ENCODE assay signal across 3 cellular contexts in genomic region chr3:48475188-48475587, GRCh38.
TF ChIP-seq lines count a peak whose summit lies in the region.

No MANE protein-coding gene starts in this region.

TF ChIP-seq in SK-N-SH treated with all-trans-retinoic acid at 6 μM for 48 hours, 23 proteins besides CTCF, POLR2A, EP300 and RAD21:
- TF ChIP-seq, protein P1, sequence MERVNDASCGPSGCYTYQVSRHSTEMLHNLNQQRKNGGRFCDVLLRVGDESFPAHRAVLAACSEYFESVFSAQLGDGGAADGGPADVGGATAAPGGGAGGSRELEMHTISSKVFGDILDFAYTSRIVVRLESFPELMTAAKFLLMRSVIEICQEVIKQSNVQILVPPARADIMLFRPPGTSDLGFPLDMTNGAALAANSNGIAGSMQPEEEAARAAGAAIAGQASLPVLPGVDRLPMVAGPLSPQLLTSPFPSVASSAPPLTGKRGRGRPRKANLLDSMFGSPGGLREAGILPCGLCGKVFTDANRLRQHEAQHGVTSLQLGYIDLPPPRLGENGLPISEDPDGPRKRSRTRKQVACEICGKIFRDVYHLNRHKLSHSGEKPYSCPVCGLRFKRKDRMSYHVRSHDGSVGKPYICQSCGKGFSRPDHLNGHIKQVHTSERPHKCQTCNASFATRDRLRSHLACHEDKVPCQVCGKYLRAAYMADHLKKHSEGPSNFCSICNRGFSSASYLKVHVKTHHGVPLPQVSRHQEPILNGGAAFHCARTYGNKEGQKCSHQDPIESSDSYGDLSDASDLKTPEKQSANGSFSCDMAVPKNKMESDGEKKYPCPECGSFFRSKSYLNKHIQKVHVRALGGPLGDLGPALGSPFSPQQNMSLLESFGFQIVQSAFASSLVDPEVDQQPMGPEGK (CRISPR knock-in tag; IDR thresholded peaks at IDR 0.05; ENCODE audit: borderline replicate concordance), result 0 out of 2 replicates have a peak, but pooled peaks have one; percentile 11
- no peak for TF ChIP-seq ZFP30 (CRISPR knock-in tag; IDR thresholded peaks at IDR 0.05)

TF ChIP-seq in SK-N-SH, 30 proteins besides CTCF, POLR2A, EP300 and RAD21:
- TF ChIP-seq YY1 (IDR thresholded peaks at IDR 0.05; ENCODE audit: low read depth), result no peak
- TF ChIP-seq CHD2 (IDR thresholded peaks at IDR 0.05; ENCODE audit: low read length, partially characterized antibody), result no peak
- TF ChIP-seq TEAD4 (IDR thresholded peaks at IDR 0.05; ENCODE audit: borderline replicate concordance, insufficient read depth), result no peak
- TF ChIP-seq RCOR1 (IDR thresholded peaks at IDR 0.05; ENCODE audit: low read length), result no peak
- no peak for TF ChIP-seq RXRA (IDR thresholded peaks at IDR 0.05; ENCODE audit: borderline replicate concordance, low read depth)
- TF ChIP-seq, protein P2, sequence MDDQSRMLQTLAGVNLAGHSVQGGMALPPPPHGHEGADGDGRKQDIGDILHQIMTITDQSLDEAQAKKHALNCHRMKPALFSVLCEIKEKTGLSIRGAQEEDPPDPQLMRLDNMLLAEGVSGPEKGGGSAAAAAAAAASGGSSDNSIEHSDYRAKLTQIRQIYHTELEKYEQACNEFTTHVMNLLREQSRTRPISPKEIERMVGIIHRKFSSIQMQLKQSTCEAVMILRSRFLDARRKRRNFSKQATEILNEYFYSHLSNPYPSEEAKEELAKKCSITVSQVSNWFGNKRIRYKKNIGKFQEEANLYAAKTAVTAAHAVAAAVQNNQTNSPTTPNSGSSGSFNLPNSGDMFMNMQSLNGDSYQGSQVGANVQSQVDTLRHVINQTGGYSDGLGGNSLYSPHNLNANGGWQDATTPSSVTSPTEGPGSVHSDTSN (IDR thresholded peaks at IDR 0.05), result no peak
- TF ChIP-seq SIN3A (IDR thresholded peaks at IDR 0.05; ENCODE audit: borderline replicate concordance, low read depth, low read length), result no peak

TF ChIP-seq in H1, 55 proteins besides CTCF, POLR2A, EP300 and RAD21:
- TF ChIP-seq TEAD4 (IDR thresholded peaks at IDR 0.05; ENCODE audit: low read depth, low read length) (peak; percentile 86), SIN3A (conservative IDR thresholded peaks at IDR 0.05 in 1 of 2, IDR thresholded peaks at IDR 0.05 in 1 of 2; ENCODE audit: low read depth in 1 of 2, low read length in 2 of 2) (no peak), POLR2AphosphoS5 (IDR thresholded peaks at IDR 0.05; ENCODE audit: low read depth, low read length) (0 out of 2 replicates have a peak, but pooled peaks have one; percentile 13)
- TF ChIP-seq, protein P3, sequence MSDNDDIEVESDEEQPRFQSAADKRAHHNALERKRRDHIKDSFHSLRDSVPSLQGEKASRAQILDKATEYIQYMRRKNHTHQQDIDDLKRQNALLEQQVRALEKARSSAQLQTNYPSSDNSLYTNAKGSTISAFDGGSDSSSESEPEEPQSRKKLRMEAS (IDR thresholded peaks at IDR 0.05), result peak; percentile 50; the same call in 1 of the 2 replicates
